Comparison of ENCODE assay signal across 6 cellular contexts in the genomic region with DNA sequence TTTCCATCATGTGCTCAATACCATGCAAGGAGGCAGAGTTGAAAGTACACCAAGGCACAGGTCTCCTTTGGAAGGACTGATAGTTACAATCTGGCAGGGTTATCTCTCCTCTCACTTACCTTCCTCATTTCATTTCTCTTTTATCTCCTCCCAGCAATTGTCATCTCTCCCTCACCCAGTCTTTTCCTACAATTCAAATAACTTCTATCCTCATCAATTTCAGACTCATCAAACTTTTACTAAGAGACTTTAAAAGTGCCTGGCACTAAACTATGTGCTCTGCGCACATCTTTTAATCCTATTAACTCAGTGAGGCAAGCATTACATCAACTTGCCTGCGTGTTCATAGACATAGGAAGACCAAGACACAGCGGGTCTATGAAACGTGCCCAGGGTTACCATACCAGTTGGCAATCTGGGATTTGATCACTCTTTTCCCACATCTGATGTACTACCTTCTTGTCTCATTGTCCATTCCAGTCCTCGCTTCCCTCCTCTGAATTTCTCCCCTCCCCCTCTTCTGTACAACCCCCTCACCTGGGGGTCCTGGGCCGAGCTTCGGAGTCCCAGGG. TPM values are rescaled to one million over a fixed set of nuclear protein-coding genes. Genes with fewer than 3 reads are reported as not detected.
DNase-seq lines count a peak whose midpoint lies in the region; ATAC-seq, FAIRE-seq and TF ChIP-seq lines count a peak whose summit lies in the region.

No MANE protein-coding gene starts in this region.

- H3K79me2 ChIP-seq in astrocyte (ENCODE audit: insufficient read depth, low read length): peaks cover 44% of the 10 kb centered on the region

- H3K4me3 ChIP-seq in astrocyte (ENCODE audit: insufficient read depth, low read depth, low read length): peak overlapping the region; percentile 79

- peak overlapping the region; percentile 94 for H3K9ac ChIP-seq in astrocyte (ENCODE audit: low read length)

- H3K4me1 Mint-ChIP-seq in activated CD4-positive, alpha-beta T cell treated with anti-CD3 and anti-CD28 coated beads, Interleukin-2, amount 10 ng/mL, durations not matched to agents 7 days and 5 days: peaks cover 61% of the 10 kb centered on the region
- H3K4me1 Mint-ChIP-seq in astrocyte (ENCODE audit: low read depth, unreplicated experiment): peaks cover 11% of the 10 kb centered on the region

- peak overlapping the region; percentile 89 for H3K4me2 ChIP-seq in astrocyte (ENCODE audit: low read length)

- H3K36me3 Mint-ChIP-seq in activated CD4-positive, alpha-beta T cell treated with anti-CD3 and anti-CD28 coated beads, Interleukin-2, amount 10 ng/mL, durations not matched to agents 7 days and 5 days (ENCODE audit: low read depth): peaks cover 33% of the 10 kb centered on the region
- H3K36me3 Mint-ChIP-seq in astrocyte (ENCODE audit: low read depth, unreplicated experiment): peaks cover 10% of the 10 kb centered on the region

- H3K4me1 ChIP-seq in astrocyte (ENCODE audit: insufficient read depth, low read length): peaks cover 21% of the 10 kb centered on the region

- POLR2A ChIA-PET in activated CD4-positive, alpha-beta T cell treated with anti-CD3 and anti-CD28 coated beads, Interleukin-2, amount 10 ng/mL, durations not matched to agents 7 days and 5 days (lab: Charles Lee): interaction anchor here (0.6 kb wide), 1 partner anchor 33 kb away, joined by 3 read pairs; a partner anchor contains a TSS

- no peaks in the 10 kb centered on the region for H3K9me3 ChIP-seq in astrocyte (ENCODE audit: insufficient read depth, low read depth, low read length)

- peak overlapping the region; percentile 94 for H3K27ac ChIP-seq in astrocyte (ENCODE audit: low read depth, low read length)

- no peak for TF ChIP-seq CTCF in astrocyte (IDR thresholded peaks at IDR 0.05; ENCODE audit: insufficient read depth, low read depth, low read length)

- peaks cover 19% of the 10 kb centered on the region for H3K36me3 ChIP-seq in astrocyte (ENCODE audit: insufficient read depth, low read length)

- no peak for DNase-seq in activated CD4-positive, alpha-beta T cell treated with anti-CD3 and anti-CD28 coated beads, Interleukin-2, amount 10 ng/mL, durations not matched to agents 7 days and 5 days
- no peak for DNase-seq in activated CD4-positive, alpha-beta T cell treated with anti-CD3 and anti-CD28 coated beads, Interleukin-2, amount 50 U/mL, for 48 hours
- DNase-seq in astrocyte (ENCODE audit: low read depth) (no peak), myocyte (ENCODE audit: low read depth) (peak; percentile 25), DMS153 treated with DMSO at 0.1 percent for 48 hours (lab: John Stamatoyannopoulos, UW; ENCODE audit: unreplicated experiment) (no peak)

- no peaks in the 10 kb centered on the region for H3K9me3 Mint-ChIP-seq in activated CD4-positive, alpha-beta T cell treated with anti-CD3 and anti-CD28 coated beads, Interleukin-2, amount 10 ng/mL, durations not matched to agents 7 days and 5 days
- H3K9me3 Mint-ChIP-seq in astrocyte (ENCODE audit: unreplicated experiment): no peaks in the 10 kb centered on the region

- H2AFZ ChIP-seq in astrocyte (ENCODE audit: low read depth, low read length): no peak overlapping the region

- ATAC-seq in GM18873 (IDR thresholded peaks at IDR 0.05; ENCODE audit: low FRiP score, unreplicated experiment): no peak

- FAIRE-seq in astrocyte (lab: Jason Lieb, UNC): no peak

- H3K27me3 ChIP-seq in astrocyte (ENCODE audit: insufficient read depth, low read length): no peaks in the 10 kb centered on the region

- CTCF ChIA-PET in activated CD4-positive, alpha-beta T cell treated with anti-CD3 and anti-CD28 coated beads, Interleukin-2, amount 10 ng/mL, durations not matched to agents 7 days and 5 days (lab: Charles Lee): interaction anchor here (0.7 to 2.6 kb wide), 4 partner anchors 12 to 25 kb away, joined by 4 to 13 read pairs (median 10); a partner anchor contains a TSS

- peak overlapping the region; percentile 94 for H3K4me3 Mint-ChIP-seq in activated CD4-positive, alpha-beta T cell treated with anti-CD3 and anti-CD28 coated beads, Interleukin-2, amount 10 ng/mL, durations not matched to agents 7 days and 5 days
- H3K4me3 Mint-ChIP-seq in astrocyte (ENCODE audit: unreplicated experiment): peak overlapping the region; percentile 99

- peak overlapping the region; percentile 98 for H3K27ac Mint-ChIP-seq in activated CD4-positive, alpha-beta T cell treated with anti-CD3 and anti-CD28 coated beads, Interleukin-2, amount 10 ng/mL, durations not matched to agents 7 days and 5 days
- peak overlapping the region; percentile 68 for H3K27ac Mint-ChIP-seq in astrocyte (ENCODE audit: unreplicated experiment)

- no peaks in the 10 kb centered on the region for H3K27me3 Mint-ChIP-seq in activated CD4-positive, alpha-beta T cell treated with anti-CD3 and anti-CD28 coated beads, Interleukin-2, amount 10 ng/mL, durations not matched to agents 7 days and 5 days
- H3K27me3 Mint-ChIP-seq in astrocyte (ENCODE audit: low read depth, unreplicated experiment): no peaks in the 10 kb centered on the region

- H4K20me1 ChIP-seq in astrocyte (ENCODE audit: insufficient read depth, low read length): peaks cover 11% of the 10 kb centered on the region

RNA-seq across cellular contexts. Expression of a gene that starts 1.2 kb away (rescaled TPM):
- total RNA-seq in activated CD4-positive, alpha-beta T cell treated with anti-CD3 and anti-CD28 coated beads, Interleukin-2, amount 10 ng/mL, durations not matched to agents 7 days and 5 days: 100 to 1,000 TPM in 1 of 2 experiments, 10 to 100 TPM in 1; 85.0 to 100 TPM
- total RNA-seq in astrocyte: 94.8 and 96.3 TPM in 2 replicates
- 56.4 and 62.2 TPM in 2 replicates for total RNA-seq in myocyte
- 66.4 TPM for polyA plus RNA-seq in myocyte (2012)

RNA-seq across cellular contexts. Expression of a gene that starts 12.4 kb away (rescaled TPM):
- 100 to 1,000 TPM; 103 to 109 TPM for total RNA-seq in activated CD4-positive, alpha-beta T cell treated with anti-CD3 and anti-CD28 coated beads, Interleukin-2, amount 10 ng/mL, durations not matched to agents 7 days and 5 days
- total RNA-seq in astrocyte: 43.8 and 44.0 TPM in 2 replicates
- 28.7 and 38.8 TPM in 2 replicates for total RNA-seq in myocyte
- polyA plus RNA-seq in myocyte (2012): 45.0 TPM

RNA-seq across cellular contexts. Expression of a gene that starts 17.3 kb away (rescaled TPM):
- total RNA-seq in activated CD4-positive, alpha-beta T cell treated with anti-CD3 and anti-CD28 coated beads, Interleukin-2, amount 10 ng/mL, durations not matched to agents 7 days and 5 days: 1 to 10 TPM; 5.2 to 5.4 TPM
- total RNA-seq in astrocyte (0.54 and 0.94 TPM in 2 replicates), myocyte (1.3 TPM in 1 of 2 replicates, not detected in the other)
- polyA plus RNA-seq in myocyte (2012): 0.13 TPM

RNA-seq across cellular contexts. Expression of a gene that starts 20.7 kb away (rescaled TPM):
- 1 to 10 TPM; 3.3 to 3.5 TPM for total RNA-seq in activated CD4-positive, alpha-beta T cell treated with anti-CD3 and anti-CD28 coated beads, Interleukin-2, amount 10 ng/mL, durations not matched to agents 7 days and 5 days
- total RNA-seq in astrocyte (0.98 and 1.1 TPM in 2 replicates), myocyte (2.6 and 3.6 TPM in 2 replicates)
- 2.6 TPM for polyA plus RNA-seq in myocyte (2012)

RNA-seq across cellular contexts. Expression of a gene that starts 21.0 kb away (rescaled TPM):
- 10 to 100 TPM; 89.8 to 92.7 TPM for total RNA-seq in activated CD4-positive, alpha-beta T cell treated with anti-CD3 and anti-CD28 coated beads, Interleukin-2, amount 10 ng/mL, durations not matched to agents 7 days and 5 days
- total RNA-seq in astrocyte: 52.6 and 52.7 TPM in 2 replicates
- total RNA-seq in myocyte: 109 and 131 TPM in 2 replicates
- 101 TPM for polyA plus RNA-seq in myocyte (2012)
